In the genomic region with DNA sequence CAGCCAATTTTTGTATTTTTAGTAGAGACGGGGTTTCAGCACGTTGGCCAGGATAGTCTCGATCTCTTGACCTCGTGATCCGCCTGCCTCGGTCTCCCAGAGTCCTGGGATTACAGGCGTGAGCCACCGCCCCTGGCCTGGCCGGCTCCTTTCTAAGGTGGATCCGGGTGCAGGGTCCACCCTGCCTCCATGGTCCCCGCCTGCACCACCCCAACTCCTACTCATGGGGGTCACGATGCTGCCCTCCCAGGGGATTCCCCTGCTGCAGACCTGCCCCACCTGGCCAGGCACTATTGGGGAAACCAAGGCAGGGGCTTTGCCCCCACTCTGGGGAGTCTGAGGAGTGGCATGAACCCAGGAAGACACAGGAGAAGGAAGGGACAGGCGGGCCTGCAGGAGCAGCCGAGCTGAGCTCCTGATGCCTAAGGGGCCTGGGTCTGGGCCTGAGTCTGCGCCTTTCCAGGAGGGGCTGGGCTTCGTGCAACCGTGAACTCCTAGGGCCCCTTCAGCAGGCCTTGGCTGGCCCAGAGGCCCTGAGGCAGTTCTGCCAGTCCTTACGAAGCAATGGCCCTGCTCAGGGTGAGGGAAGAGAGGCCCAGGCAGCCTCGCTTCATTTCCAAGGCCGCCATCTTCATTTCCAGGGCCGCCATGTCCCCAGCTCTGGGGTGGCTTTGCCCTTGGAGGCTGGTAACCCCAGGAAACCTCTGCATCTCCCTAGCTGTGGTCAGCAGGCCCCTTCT, we compare ENCODE assay signal across 1 cellular context.
TF ChIP-seq lines count a peak whose summit lies in the region.

No MANE protein-coding gene starts in this region.

TF ChIP-seq in H1, 55 proteins besides CTCF, POLR2A, EP300 and RAD21 (continued from another document):
- TF ChIP-seq POLR2AphosphoS5 (IDR thresholded peaks at IDR 0.05; ENCODE audit: low read depth, low read length) (no peak), SRF (IDR thresholded peaks at IDR 0.05; ENCODE audit: low read depth, low read length) (no peak), KDM5A (IDR thresholded peaks at IDR 0.05; ENCODE audit: low read length) (no peak), ASH2L (IDR thresholded peaks at IDR 0.05; ENCODE audit: low read length) (no peak), TCF12 (IDR thresholded peaks at IDR 0.05; ENCODE audit: low read depth, low read length) (no peak)
TF ChIP-seq in H1: peak in this region for 0.
